In genomic region chr3:72659609-72660008, GRCh38 we compare ENCODE assay signal across 22 cellular contexts.
A peak's percentile ranks its signal among the peaks of the same experiment; 100 is the strongest.
DNase-seq lines count a peak whose midpoint lies in the region; ATAC-seq and TF ChIP-seq lines count a peak whose summit lies in the region.
"Had no signal": no experiment of that assay in that cellular context is flagged by ENCODE, and none has a peak within 500 bp of the region (broad histone marks: within the 10 kb centered on the region; RNA-seq: fewer than 3 reads in every experiment).

No MANE protein-coding gene starts in this region.

- no peaks in the 10 kb centered on the region for H3K27me3 ChIP-seq in MG63

- no peaks in the 10 kb centered on the region for H3K9me3 ChIP-seq in MG63
- H3K9me3 ChIP-seq: heart right ventricle, tibial artery had no signal

- H3K4me1 Mint-ChIP-seq in neural crest cell = peaks cover 17% of the 10 kb centered on the region

- ATAC-seq in HG03175 (IDR thresholded peaks at IDR 0.05; ENCODE audit: unreplicated experiment) (no peak), HG03469 (IDR thresholded peaks at IDR 0.05; ENCODE audit: unreplicated experiment) (no peak), GM21447 (IDR thresholded peaks at IDR 0.05; ENCODE audit: unreplicated experiment) (no peak)
- ATAC-seq: effector memory CD8-positive, alpha-beta T cell; heart right ventricle; T-helper 17 cell; WTC11 had no signal

- DNase-seq in DMS 273 (lab: John Stamatoyannopoulos, UW; ENCODE audit: unreplicated experiment) (peak; percentile 3), DMS 273 treated with DMSO at 0.1 percent for 48 hours (lab: John Stamatoyannopoulos, UW) (no peak), MG63 (peak; percentile 45), NCI-H69 (lab: John Stamatoyannopoulos, UW) (peak; percentile 93), neural crest cell (ENCODE audit: low read depth, low spot score) (no peak)
- DNase-seq: activated CD8-positive, alpha-beta memory T cell treated with anti-CD3 and anti-CD28 coated beads for 24 hours; central memory CD4-positive, alpha-beta T cell; effector memory CD8-positive, alpha-beta T cell; EL; heart right ventricle; mesendoderm; retina; SHP77 treated with DMSO at 0.1 percent for 48 hours; stimulated activated naive CD4-positive, alpha-beta T cell; T-helper 17 cell; tibial artery had no signal

- no peak overlapping the region for H3K4me3 Mint-ChIP-seq in neural crest cell
- H3K4me3 Mint-ChIP-seq: CD14-positive monocyte; effector memory CD8-positive, alpha-beta T cell; nephron; T-helper 17 cell; WTC11 had no signal

- peaks cover 8% of the 10 kb centered on the region for H3K27me3 Mint-ChIP-seq in neural crest cell (ENCODE audit: low read depth)

- H3K36me3 Mint-ChIP-seq in neural crest cell (ENCODE audit: low read depth) = no peaks in the 10 kb centered on the region
- H3K36me3 Mint-ChIP-seq: CD14-positive monocyte, WTC11 had no signal

- TF ChIP-seq CTCF in neural crest cell (conservative IDR thresholded peaks at IDR 0.05) = no peak

- peak overlapping the region; percentile 30 for H3K27ac Mint-ChIP-seq in neural crest cell (ENCODE audit: unreplicated experiment)
- H3K27ac Mint-ChIP-seq: effector memory CD8-positive, alpha-beta T cell; T-helper 17 cell; WTC11 had no signal

- H3K9me3 Mint-ChIP-seq in neural crest cell = no peaks in the 10 kb centered on the region
- H3K9me3 Mint-ChIP-seq: effector memory CD8-positive, alpha-beta T cell; nephron; WTC11 had no signal

- no peaks in the 10 kb centered on the region for H3K36me3 ChIP-seq in MG63
- H3K36me3 ChIP-seq: heart right ventricle, tibial artery had no signal

- H3K4me3 ChIP-seq in MG63 = no peak overlapping the region
- H3K4me3 ChIP-seq: heart right ventricle, tibial artery had no signal

Comparison
In these comparisons a context has a peak if more than half of its experiments do, and no peak if none do; other contexts are left out.
1. DNase-seq: peak in DMS 273 (single experiment), MG63 (single experiment) and NCI-H69 (single experiment); none in DMS 273 treated with DMSO at 0.1 percent for 48 hours (single experiment) and neural crest cell (single experiment).